ENCODE assay signal across 16 cellular contexts in genomic region chr3:30440880-30441279, GRCh38.
DNase-seq lines count a peak whose midpoint lies in the region; ATAC-seq and TF ChIP-seq lines count a peak whose summit lies in the region.
"Had no signal": no experiment of that assay in that cellular context is flagged by ENCODE, and none has a peak within 500 bp of the region (broad histone marks: within the 10 kb centered on the region; RNA-seq: fewer than 3 reads in every experiment).

No MANE protein-coding gene starts in this region.

- no peak for TF ChIP-seq CTCF in astrocyte of the cerebellum (IDR thresholded peaks at IDR 0.05; ENCODE audit: low read depth, low read length, missing control alignments)
- no peak for TF ChIP-seq CTCF in neural progenitor cell (IDR thresholded peaks at IDR 0.05)
- no peak for TF ChIP-seq CTCF in tibial artery (IDR thresholded peaks at IDR 0.05)

- H3K27me3 ChIP-seq in neural progenitor cell = no peaks in the 10 kb centered on the region
- H3K27me3 ChIP-seq in tibial artery = no peaks in the 10 kb centered on the region

- peak; percentile 86 for ATAC-seq in left cardiac atrium
- ATAC-seq: activated CD8-positive, alpha-beta memory T cell treated with anti-CD3 and anti-CD28 coated beads, Interleukin-2, amount 10 ng/mL, durations not matched to agents 7 days and 5 days; HCT116 had no signal

- H3K36me3 Mint-ChIP-seq in neural progenitor cell = no peaks in the 10 kb centered on the region
- no peaks in the 10 kb centered on the region for H3K36me3 Mint-ChIP-seq in activated CD4-positive, alpha-beta memory T cell treated with anti-CD3 and anti-CD28 coated beads for 36 hours
- H3K36me3 Mint-ChIP-seq: activated CD8-positive, alpha-beta memory T cell treated with anti-CD3 and anti-CD28 coated beads, Interleukin-2, amount 10 ng/mL, durations not matched to agents 7 days and 5 days had no signal

- DNase-seq in astrocyte of the cerebellum (ENCODE audit: low read depth) = peak; percentile 87
- DNase-seq in left cardiac atrium = no peak
- DNase-seq in neural progenitor cell (ENCODE audit: low spot score) = peak; percentile 10
- peak; percentile 49 to 80 for DNase-seq in tibial artery
- DNase-seq in NCI-H345 (lab: John Stamatoyannopoulos, UW) = no peak
- DNase-seq in activated CD4-positive, alpha-beta memory T cell treated with anti-CD3 and anti-CD28 coated beads for 36 hours = no peak
- DNase-seq in anterior cingulate cortex (lab: John Stamatoyannopoulos, UW) = no peak
- no peak for DNase-seq in NCI-H1436 treated with DMSO at 0.1 percent for 48 hours (lab: John Stamatoyannopoulos, UW)
- DNase-seq: activated CD8-positive, alpha-beta memory T cell treated with anti-CD3 and anti-CD28 coated beads, Interleukin-2, amount 10 ng/mL, durations not matched to agents 7 days and 5 days; activated naive CD4-positive, alpha-beta T cell treated with anti-CD3 and anti-CD28 coated beads, Interleukin-2, amount 10 ng/mL, durations not matched to agents 7 days and 5 days; C1 segment of cervical spinal cord; cortex of kidney; NCI-H2171 treated with DMSO at 0.1 percent for 48 hours; stimulated activated CD4-positive, alpha-beta T cell treated with anti-CD3 and anti-CD28 coated beads, Interleukin-2, amount 100 ng/mL, for 24 hours had no signal

- H3K9me3 Mint-ChIP-seq in neural progenitor cell = no peaks in the 10 kb centered on the region
- peaks cover 2% of the 10 kb centered on the region for H3K9me3 Mint-ChIP-seq in activated CD4-positive, alpha-beta memory T cell treated with anti-CD3 and anti-CD28 coated beads for 36 hours

- peaks cover 25% of the 10 kb centered on the region for H3K4me1 ChIP-seq in neural progenitor cell
- peaks cover 0 to 96% (median 56%) of the 10 kb centered on the region in 4 donors for H3K4me1 ChIP-seq in tibial artery

- intact Hi-C loops in left cardiac atrium (cut with DNase I) (loop anchor here in 1 of 2 donors (5.0 kb wide), 1 partner anchor 166 kb away; the partner anchor contains the start of gene TGFBR2), tibial artery (cut with DNase I; ENCODE audit: low total_unique reads) (loop anchor here (10.0 kb wide), 1 partner anchor 86 kb away; no protein-coding TSS in a partner anchor)
- intact Hi-C loops in activated CD4-positive, alpha-beta memory T cell treated with anti-CD3 and anti-CD28 coated beads for 36 hours (cut with micrococcal nuclease) = no loop called here

- H3K27ac ChIP-seq in neural progenitor cell (no peak overlapping the region), tibial artery (peak overlapping the region; percentile 76 to 77)
- H3K27ac ChIP-seq: VCaP had no signal

- no peak overlapping the region for H3K4me3 Mint-ChIP-seq in neural progenitor cell
- no peak overlapping the region for H3K4me3 Mint-ChIP-seq in activated CD4-positive, alpha-beta memory T cell treated with anti-CD3 and anti-CD28 coated beads for 36 hours
- H3K4me3 Mint-ChIP-seq: activated CD8-positive, alpha-beta memory T cell treated with anti-CD3 and anti-CD28 coated beads, Interleukin-2, amount 10 ng/mL, durations not matched to agents 7 days and 5 days; activated naive CD4-positive, alpha-beta T cell treated with anti-CD3 and anti-CD28 coated beads, Interleukin-2, amount 10 ng/mL, durations not matched to agents 7 days and 5 days had no signal

- CTCF ChIA-PET in activated CD4-positive, alpha-beta memory T cell treated with anti-CD3 and anti-CD28 coated beads for 36 hours (lab: Charles Lee) = interaction anchor here (1.1 kb wide), 1 partner anchor 252 kb away, joined by 3 read pairs; no protein-coding TSS in a partner anchor

- no peak overlapping the region for H3K9ac ChIP-seq in neural progenitor cell

- POLR2A ChIA-PET in activated CD4-positive, alpha-beta memory T cell treated with anti-CD3 and anti-CD28 coated beads for 36 hours (lab: Charles Lee) = no interaction called here

- H3K4me3 ChIP-seq in astrocyte of the cerebellum (ENCODE audit: low read depth, low read length) (no peak overlapping the region), neural progenitor cell (no peak overlapping the region), tibial artery (no peak overlapping the region)

- H3K27me3 Mint-ChIP-seq in neural progenitor cell (ENCODE audit: insufficient read depth, low read depth) = no peaks in the 10 kb centered on the region
- H3K27me3 Mint-ChIP-seq in activated CD4-positive, alpha-beta memory T cell treated with anti-CD3 and anti-CD28 coated beads for 36 hours = no peaks in the 10 kb centered on the region
- H3K27me3 Mint-ChIP-seq: activated CD8-positive, alpha-beta memory T cell treated with anti-CD3 and anti-CD28 coated beads, Interleukin-2, amount 10 ng/mL, durations not matched to agents 7 days and 5 days; activated naive CD4-positive, alpha-beta T cell treated with anti-CD3 and anti-CD28 coated beads, Interleukin-2, amount 10 ng/mL, durations not matched to agents 7 days and 5 days had no signal

- no peaks in the 10 kb centered on the region for H4K20me1 ChIP-seq in neural progenitor cell (ENCODE audit: low read depth)

- H3K36me3 ChIP-seq in neural progenitor cell = no peaks in the 10 kb centered on the region
- no peaks in the 10 kb centered on the region for H3K36me3 ChIP-seq in tibial artery

- in situ Hi-C loops in astrocyte of the cerebellum (cut with HindIII; ENCODE audit: low sequenced_read_pairs) = loop anchor here (5.0 kb wide), 1 partner anchor 56 kb away; no protein-coding TSS in a partner anchor

- H3K4me2 ChIP-seq in neural progenitor cell = no peak overlapping the region

- peak overlapping the region; percentile 32 for H3K27ac Mint-ChIP-seq in neural progenitor cell
- no peak overlapping the region for H3K27ac Mint-ChIP-seq in activated CD4-positive, alpha-beta memory T cell treated with anti-CD3 and anti-CD28 coated beads for 36 hours
- H3K27ac Mint-ChIP-seq: activated CD8-positive, alpha-beta memory T cell treated with anti-CD3 and anti-CD28 coated beads, Interleukin-2, amount 10 ng/mL, durations not matched to agents 7 days and 5 days; activated naive CD4-positive, alpha-beta T cell treated with anti-CD3 and anti-CD28 coated beads, Interleukin-2, amount 10 ng/mL, durations not matched to agents 7 days and 5 days had no signal

- H2AFZ ChIP-seq in neural progenitor cell (replicated peaks) = peak overlapping the region; percentile 91

- no peaks in the 10 kb centered on the region for H3K79me2 ChIP-seq in neural progenitor cell (ENCODE audit: low read depth)

- peaks cover 18% of the 10 kb centered on the region for H3K4me1 Mint-ChIP-seq in neural progenitor cell
- peaks cover 6% of the 10 kb centered on the region for H3K4me1 Mint-ChIP-seq in activated CD4-positive, alpha-beta memory T cell treated with anti-CD3 and anti-CD28 coated beads for 36 hours (ENCODE audit: low read depth)

- no peaks in the 10 kb centered on the region for H3K9me3 ChIP-seq in neural progenitor cell (ENCODE audit: low read depth)
- H3K9me3 ChIP-seq in tibial artery = no peaks in the 10 kb centered on the region

- no peaks in the 10 kb centered on the region for H3F3A ChIP-seq in neural progenitor cell (ENCODE audit: low read depth)

Comparison
In these comparisons a context has a peak if more than half of its experiments do, and no peak if none do; other contexts are left out.
1. DNase-seq: peak in astrocyte of the cerebellum (single experiment), neural progenitor cell (single experiment) and tibial artery (2 of 2); none in left cardiac atrium (single experiment), NCI-H345 (single experiment), activated CD4-positive, alpha-beta memory T cell treated with anti-CD3 and anti-CD28 coated beads for 36 hours (single experiment), anterior cingulate cortex (0 of 58) and NCI-H1436 treated with DMSO at 0.1 percent for 48 hours (single experiment).